10 cellular contexts compared by ENCODE assay signal in the genomic region with DNA sequence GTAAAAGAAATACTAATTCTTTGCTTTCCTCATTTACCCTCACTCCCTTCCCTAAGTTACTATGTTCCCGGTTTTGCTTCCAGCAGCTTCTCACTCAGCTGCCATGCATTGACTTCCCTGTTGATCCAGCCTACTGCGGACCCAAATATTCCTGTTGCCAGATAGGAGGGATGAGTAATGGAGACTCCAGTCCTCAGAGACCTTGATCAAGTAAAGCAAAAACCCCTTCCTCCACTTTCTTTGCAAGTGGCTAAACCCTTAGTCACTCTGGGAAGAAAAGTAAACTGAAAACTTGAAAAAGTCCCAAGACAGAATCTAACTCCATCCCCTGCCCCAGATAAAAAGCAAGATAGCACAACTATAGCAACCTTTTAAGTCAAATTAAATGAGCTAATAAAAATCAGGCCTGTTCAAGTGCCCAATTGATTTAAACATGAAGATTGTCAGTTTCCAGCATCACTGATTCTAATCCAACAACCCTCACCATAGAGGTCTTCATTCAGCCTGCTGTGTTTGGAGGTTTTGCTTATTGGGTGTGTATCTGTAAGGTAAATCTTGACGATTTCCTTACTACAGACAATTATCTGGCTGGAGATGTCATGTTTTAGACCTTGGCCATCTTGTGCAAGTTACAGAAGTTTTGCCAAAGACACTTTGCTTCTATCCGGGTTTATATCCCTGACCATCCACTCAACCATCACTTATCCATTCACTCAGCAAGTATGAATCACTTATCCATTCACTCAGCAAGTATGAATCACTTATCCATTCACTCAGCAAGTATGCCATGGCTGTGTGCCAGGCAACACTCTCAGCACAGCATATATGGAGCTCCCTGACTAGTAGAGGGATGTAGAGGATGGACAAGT. TPM values are rescaled to one million over a fixed set of nuclear protein-coding genes. Genes with fewer than 3 reads are reported as not detected.
DNase-seq lines count a peak whose midpoint lies in the region; ATAC-seq and TF ChIP-seq lines count a peak whose summit lies in the region.
"Had no signal": no experiment of that assay in that cellular context is flagged by ENCODE, and none has a peak within 500 bp of the region (broad histone marks: within the 10 kb centered on the region; RNA-seq: fewer than 3 reads in every experiment).

No MANE protein-coding gene starts in this region.

- no peaks in the 10 kb centered on the region for H3K4me1 ChIP-seq in mucosa of descending colon (ENCODE audit: low read depth)
- H3K4me1 ChIP-seq in CD4-positive, alpha-beta memory T cell (ENCODE audit: insufficient read depth, low read length), result no peaks in the 10 kb centered on the region

- ATAC-seq in mucosa of descending colon (peak; percentile 85), GM21619 (IDR thresholded peaks at IDR 0.05; ENCODE audit: unreplicated experiment) (no peak)
- no peak for ATAC-seq in activated CD4-positive, CD25-positive, alpha-beta regulatory T cell treated with anti-CD3 and anti-CD28 coated beads, Interleukin-2, amount 50 U/mL, for 24 hours

- intact Hi-C loops in mucosa of descending colon (cut with DNase I, micrococcal nuclease), result no loop called here
- intact Hi-C loops in CD4-positive, alpha-beta memory T cell (cut with micrococcal nuclease), result no loop called here

- DNase-seq in COLO668 (lab: John Stamatoyannopoulos, UW; ENCODE audit: unreplicated experiment) (peak; percentile 26), MG63 (peak; percentile 91), chondrocyte (ENCODE audit: low spot score) (no peak), mucosa of descending colon (peak in 2 of 3 donors; percentile 60 to 61)
- DNase-seq in central memory CD4-positive, alpha-beta T cell, result no peak
- DNase-seq in CD4-positive, alpha-beta memory T cell, result no peak

- H3K4me1 Mint-ChIP-seq in chondrocyte (ENCODE audit: low read depth), result peaks cover 16% of the 10 kb centered on the region
- H3K4me1 Mint-ChIP-seq in CD4-positive, alpha-beta memory T cell, result no peaks in the 10 kb centered on the region
- H3K4me1 Mint-ChIP-seq: IgD-negative memory B cell had no signal

- peak overlapping the region; percentile 84 for H3K27ac Mint-ChIP-seq in chondrocyte (ENCODE audit: unreplicated experiment)
- H3K27ac Mint-ChIP-seq in CD4-positive, alpha-beta memory T cell, result no peak overlapping the region

- no peak overlapping the region for H3K27ac ChIP-seq in CD4-positive, alpha-beta memory T cell (ENCODE audit: low read depth, low read length)

- H3K9me3 Mint-ChIP-seq in chondrocyte (ENCODE audit: low read depth), result no peaks in the 10 kb centered on the region
- H3K9me3 Mint-ChIP-seq in CD4-positive, alpha-beta memory T cell, result peaks cover 0 to 3% (median under 1%) of the 10 kb centered on the region in 8 donors

- POLR2A ChIA-PET in CD4-positive, alpha-beta memory T cell (lab: Charles Lee; ENCODE audit: partially characterized antibody), result no interaction called here

- no peaks in the 10 kb centered on the region for H3K36me3 ChIP-seq in MG63
- no peaks in the 10 kb centered on the region for H3K36me3 ChIP-seq in mucosa of descending colon (ENCODE audit: low read depth)
- H3K36me3 ChIP-seq in CD4-positive, alpha-beta memory T cell (ENCODE audit: insufficient read depth, low read length), result no peaks in the 10 kb centered on the region

- no peaks in the 10 kb centered on the region for H3K27me3 ChIP-seq in MG63
- no peaks in the 10 kb centered on the region for H3K27me3 ChIP-seq in CD4-positive, alpha-beta memory T cell (ENCODE audit: insufficient read depth, low read length)

- CTCF ChIA-PET in CD4-positive, alpha-beta memory T cell (lab: Charles Lee; ENCODE audit: partially characterized antibody), result interaction anchor here (1.6 kb wide), 1 partner anchor 38 kb away, joined by 3 read pairs; no protein-coding TSS in a partner anchor

- H3K4me3 ChIP-seq in MG63 (no peak overlapping the region), mucosa of descending colon (no peak overlapping the region)
- H3K4me3 ChIP-seq in CD4-positive, alpha-beta memory T cell (ENCODE audit: low read length in 2 of 2), result no peak overlapping the region

- H3K36me3 Mint-ChIP-seq in chondrocyte (ENCODE audit: low read depth), result no peaks in the 10 kb centered on the region
- no peaks in the 10 kb centered on the region for H3K36me3 Mint-ChIP-seq in CD4-positive, alpha-beta memory T cell

- TF ChIP-seq CTCF in chondrocyte (IDR thresholded peaks at IDR 0.05), result no peak
- TF ChIP-seq CTCF in mucosa of descending colon (IDR thresholded peaks at IDR 0.05), result no peak

- no peak overlapping the region for H3K4me3 Mint-ChIP-seq in chondrocyte (ENCODE audit: unreplicated experiment)
- H3K4me3 Mint-ChIP-seq in CD4-positive, alpha-beta memory T cell, result no peak overlapping the region
- H3K4me3 Mint-ChIP-seq: IgD-negative memory B cell had no signal

- H3K9me3 ChIP-seq in MG63 (no peaks in the 10 kb centered on the region; the same call in 1 of the 2 replicates), mucosa of descending colon (no peaks in the 10 kb centered on the region)
- H3K9me3 ChIP-seq in CD4-positive, alpha-beta memory T cell (ENCODE audit: control insufficient read depth in 1 of 2, low read length in 2 of 2), result no peaks in the 10 kb centered on the region

- no peaks in the 10 kb centered on the region for H3K27me3 Mint-ChIP-seq in chondrocyte (ENCODE audit: low read depth)
- peaks cover 11 to 13% of the 10 kb centered on the region in 2 donors for H3K27me3 Mint-ChIP-seq in CD4-positive, alpha-beta memory T cell

RNA-seq across cellular contexts. Expression of a gene that starts 17.6 kb away (rescaled TPM):
- total RNA-seq in MG63 (2014; rRNA removed; shearing (Covaris generic); ENCODE audit: low replicate concordance), result not detected in 2 replicates
- total RNA-seq in chondrocyte (not detected in 3 replicates), mucosa of descending colon (10 to 100 TPM; 10.8 to 39.4 (median 34.7) TPM)
- total RNA-seq in CD4-positive, alpha-beta memory T cell, result not detected
- polyA plus RNA-seq in CD4-positive, alpha-beta memory T cell, result not detected
- total RNA-seq: activated CD8-positive, alpha-beta memory T cell treated with anti-CD3 and anti-CD28 coated beads for 36 hours had no signal
- polyA plus RNA-seq: IgD-negative memory B cell had no signal

RNA-seq across cellular contexts. Expression of a gene that starts 42.0 kb away (rescaled TPM):
- not detected in 2 replicates for total RNA-seq in MG63 (2014; rRNA removed; shearing (Covaris generic); ENCODE audit: low replicate concordance)
- total RNA-seq in chondrocyte (not detected in 3 replicates), mucosa of descending colon (1 to 10 TPM in 1 of 3 donors, not detected in 2; 4.0 TPM)
- under 1 TPM in 1 of 2 experiments, not detected in 1; 0.38 TPM for total RNA-seq in CD4-positive, alpha-beta memory T cell
- polyA plus RNA-seq in CD4-positive, alpha-beta memory T cell, result under 1 TPM in 1 of 2 donors, not detected in 1; 0.22 TPM

Comparison
In these comparisons a context has a peak if more than half of its experiments do, and no peak if none do; other contexts are left out.
1. DNase-seq: peak in COLO668 (single experiment), MG63 (single experiment) and mucosa of descending colon (2 of 3); none in chondrocyte (single experiment), central memory CD4-positive, alpha-beta T cell (single experiment) and CD4-positive, alpha-beta memory T cell (0 of 5).
2. RNA of a gene that starts 17.6 kb away (total RNA-seq): 10.8 to 39.4 TPM in mucosa of descending colon; not detected in MG63, not detected in chondrocyte and not detected in CD4-positive, alpha-beta memory T cell; every median in the first group is over 10 times any median in the second.